ENCODE assay signal across 9 cellular contexts in genomic region chr1:97764991-97765390, GRCh38.
"Had no signal": no experiment of that assay in that cellular context is flagged by ENCODE, and none has a peak within 500 bp of the region (broad histone marks: within the 10 kb centered on the region; RNA-seq: fewer than 3 reads in every experiment).

No MANE protein-coding gene starts in this region.

- H3K4me3 ChIP-seq: GM23248 had no signal

- H3K27ac ChIP-seq: GM23248, HL-60, KMS-11 had no signal

- DNase-seq: GM23248, GOT3, H9, HCEC 1CT, Karpas-422, KBM-7 had no signal

- ATAC-seq: HepG2 had no signal
